ENCODE assay signal across 2 cellular contexts in genomic region chr1:25611843-25612242, GRCh38.
TF ChIP-seq lines count a peak whose summit lies in the region.

No MANE protein-coding gene starts in this region.

TF ChIP-seq in SK-N-SH, 30 proteins besides CTCF, POLR2A, EP300 and RAD21 (continued from another document):
- TF ChIP-seq REST (IDR thresholded peaks at IDR 0.05; ENCODE audit: low read depth, low read length) (no peak), RCOR1 (IDR thresholded peaks at IDR 0.05; ENCODE audit: low read length) (no peak), FOSL2 (IDR thresholded peaks at IDR 0.05; ENCODE audit: borderline replicate concordance, low read depth) (no peak), FOXM1 (IDR thresholded peaks at IDR 0.05; ENCODE audit: low read depth) (no peak), TAF1 (IDR thresholded peaks at IDR 0.05; ENCODE audit: borderline replicate concordance, low read depth, low read length) (no peak), MXI1 (IDR thresholded peaks at IDR 0.05; ENCODE audit: low read depth, low read length) (no peak), USF2 (IDR thresholded peaks at IDR 0.05; ENCODE audit: borderline replicate concordance, low read depth, low read length) (no peak), JUND (IDR thresholded peaks at IDR 0.05) (no peak), TEAD4 (IDR thresholded peaks at IDR 0.05; ENCODE audit: borderline replicate concordance, insufficient read depth) (no peak), CHD2 (IDR thresholded peaks at IDR 0.05; ENCODE audit: low read length, partially characterized antibody) (no peak)
- TF ChIP-seq, protein P1, sequence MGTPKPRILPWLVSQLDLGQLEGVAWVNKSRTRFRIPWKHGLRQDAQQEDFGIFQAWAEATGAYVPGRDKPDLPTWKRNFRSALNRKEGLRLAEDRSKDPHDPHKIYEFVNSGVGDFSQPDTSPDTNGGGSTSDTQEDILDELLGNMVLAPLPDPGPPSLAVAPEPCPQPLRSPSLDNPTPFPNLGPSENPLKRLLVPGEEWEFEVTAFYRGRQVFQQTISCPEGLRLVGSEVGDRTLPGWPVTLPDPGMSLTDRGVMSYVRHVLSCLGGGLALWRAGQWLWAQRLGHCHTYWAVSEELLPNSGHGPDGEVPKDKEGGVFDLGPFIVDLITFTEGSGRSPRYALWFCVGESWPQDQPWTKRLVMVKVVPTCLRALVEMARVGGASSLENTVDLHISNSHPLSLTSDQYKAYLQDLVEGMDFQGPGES (IDR thresholded peaks at IDR 0.05; ENCODE audit: low read depth, low read length) = no peak
- TF ChIP-seq, protein P2, sequence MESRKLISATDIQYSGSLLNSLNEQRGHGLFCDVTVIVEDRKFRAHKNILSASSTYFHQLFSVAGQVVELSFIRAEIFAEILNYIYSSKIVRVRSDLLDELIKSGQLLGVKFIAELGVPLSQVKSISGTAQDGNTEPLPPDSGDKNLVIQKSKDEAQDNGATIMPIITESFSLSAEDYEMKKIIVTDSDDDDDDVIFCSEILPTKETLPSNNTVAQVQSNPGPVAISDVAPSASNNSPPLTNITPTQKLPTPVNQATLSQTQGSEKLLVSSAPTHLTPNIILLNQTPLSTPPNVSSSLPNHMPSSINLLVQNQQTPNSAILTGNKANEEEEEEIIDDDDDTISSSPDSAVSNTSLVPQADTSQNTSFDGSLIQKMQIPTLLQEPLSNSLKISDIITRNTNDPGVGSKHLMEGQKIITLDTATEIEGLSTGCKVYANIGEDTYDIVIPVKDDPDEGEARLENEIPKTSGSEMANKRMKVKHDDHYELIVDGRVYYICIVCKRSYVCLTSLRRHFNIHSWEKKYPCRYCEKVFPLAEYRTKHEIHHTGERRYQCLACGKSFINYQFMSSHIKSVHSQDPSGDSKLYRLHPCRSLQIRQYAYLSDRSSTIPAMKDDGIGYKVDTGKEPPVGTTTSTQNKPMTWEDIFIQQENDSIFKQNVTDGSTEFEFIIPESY (IDR thresholded peaks at IDR 0.05; ENCODE audit: borderline replicate concordance, low read depth) = no peak
- TF ChIP-seq, protein P3, sequence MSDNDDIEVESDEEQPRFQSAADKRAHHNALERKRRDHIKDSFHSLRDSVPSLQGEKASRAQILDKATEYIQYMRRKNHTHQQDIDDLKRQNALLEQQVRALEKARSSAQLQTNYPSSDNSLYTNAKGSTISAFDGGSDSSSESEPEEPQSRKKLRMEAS (IDR thresholded peaks at IDR 0.05; ENCODE audit: low read depth) = no peak

TF ChIP-seq in SK-N-SH treated with all-trans-retinoic acid at 6 μM for 48 hours, 23 proteins besides CTCF, POLR2A, EP300 and RAD21 (continued from another document):
- no peak for TF ChIP-seq PATZ1 (CRISPR knock-in tag; IDR thresholded peaks at IDR 0.05; ENCODE audit: borderline replicate concordance)
- TF ChIP-seq ZC3H10 (CRISPR knock-in tag; IDR thresholded peaks at IDR 0.05) = no peak
- no peak for TF ChIP-seq CSDC2 (CRISPR knock-in tag; IDR thresholded peaks at IDR 0.05)
- no peak for TF ChIP-seq ISL1 (CRISPR knock-in tag; IDR thresholded peaks at IDR 0.05)
- TF ChIP-seq ZFP3 (CRISPR knock-in tag; IDR thresholded peaks at IDR 0.05) = no peak
- TF ChIP-seq ZFP30 (CRISPR knock-in tag; IDR thresholded peaks at IDR 0.05) = no peak
- TF ChIP-seq PPARA (CRISPR knock-in tag; IDR thresholded peaks at IDR 0.05; ENCODE audit: borderline replicate concordance) = no peak
